ENCODE assay signal across 26 cellular contexts in the genomic region with DNA sequence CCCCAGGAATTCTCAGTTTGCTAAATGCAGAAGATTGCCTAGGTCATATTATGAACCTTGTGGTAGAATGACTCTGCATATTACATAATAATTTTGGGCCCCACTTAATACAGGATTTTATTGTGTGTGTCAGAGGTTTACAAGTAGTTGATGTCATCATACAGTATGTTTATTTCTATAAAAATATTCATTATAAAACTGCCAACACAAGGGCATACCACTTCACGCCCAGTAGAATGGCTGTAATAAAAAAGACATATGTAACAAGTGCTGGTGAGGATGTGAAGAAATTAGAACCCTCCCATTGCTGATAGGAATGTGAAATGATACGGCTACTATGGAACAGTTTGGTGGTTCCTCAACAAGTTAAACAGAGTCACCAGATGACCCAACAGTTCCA.
"Had no signal": no experiment of that assay in that cellular context is flagged by ENCODE, and none has a peak within 500 bp of the region (broad histone marks: within the 10 kb centered on the region; RNA-seq: fewer than 3 reads in every experiment).

No MANE protein-coding gene starts in this region.

- ATAC-seq: activated CD4-positive, alpha-beta T cell treated with anti-CD3 and anti-CD28 coated beads for 36 hours; activated CD8-positive, alpha-beta memory T cell treated with anti-CD3 and anti-CD28 coated beads, Interleukin-2, amount 10 ng/mL, durations not matched to agents 7 days and 5 days; activated CD8-positive, alpha-beta T cell treated with anti-CD3 and anti-CD28 coated beads, Interleukin-2, amount 10 ng/mL, durations not matched to agents 7 days and 5 days; activated naive CD8-positive, alpha-beta T cell treated with anti-CD3 and anti-CD28 coated beads, Interleukin-2, amount 50 U/mL, for 24 hours; activated T-helper 17 cell treated with anti-CD3 and anti-CD28 coated beads, Interleukin-2, amount 50 U/mL, for 72 hours; effector memory CD8-positive, alpha-beta T cell had no signal

- H3K4me1 Mint-ChIP-seq: activated CD4-positive, alpha-beta T cell treated with anti-CD3 and anti-CD28 coated beads for 36 hours; activated CD4-positive, alpha-beta T cell treated with anti-CD3 and anti-CD28 coated beads, Interleukin-2, amount 10 ng/mL, durations not matched to agents 24 days and 14 days; activated CD8-positive, alpha-beta memory T cell treated with anti-CD3 and anti-CD28 coated beads, Interleukin-2, amount 10 ng/mL, durations not matched to agents 7 days and 5 days; activated naive CD4-positive, alpha-beta T cell treated with anti-CD3 and anti-CD28 coated beads, Interleukin-2, amount 50 U/mL, for 24 hours; activated naive CD8-positive, alpha-beta T cell treated with anti-CD3 and anti-CD28 coated beads for 36 hours; activated naive CD8-positive, alpha-beta T cell treated with anti-CD3 and anti-CD28 coated beads, Interleukin-2, amount 50 U/mL, for 24 hours; activated T-helper 17 cell treated with anti-CD3 and anti-CD28 coated beads, Interleukin-2, amount 50 U/mL, for 72 hours had no signal

- DNase-seq: activated CD4-positive, alpha-beta memory T cell treated with anti-CD3 and anti-CD28 coated beads for 36 hours; activated CD4-positive, alpha-beta T cell treated with anti-CD3 and anti-CD28 coated beads for 36 hours; activated CD4-positive, alpha-beta T cell treated with anti-CD3 and anti-CD28 coated beads, Interleukin-2, amount 10 ng/mL, durations not matched to agents 24 days and 14 days; activated CD4-positive, CD25-positive, alpha-beta regulatory T cell; activated CD4-positive, CD25-positive, alpha-beta regulatory T cell treated with anti-CD3 and anti-CD28 coated beads, Interleukin-2, amount 50 U/mL, for 72 hours; activated CD8-positive, alpha-beta memory T cell treated with anti-CD3 and anti-CD28 coated beads, Interleukin-2, amount 10 ng/mL, durations not matched to agents 7 days and 5 days; activated CD8-positive, alpha-beta memory T cell treated with anti-CD3 and anti-CD28 coated beads, Interleukin-2, amount 50 U/mL, for 4 hours; activated CD8-positive, alpha-beta T cell treated with anti-CD3 and anti-CD28 coated beads, Interleukin-2, amount 10 ng/mL, durations not matched to agents 7 days and 5 days; activated effector memory CD4-positive, alpha-beta T cell treated with Interleukin-2 at 50 U/mL for 16 hours; activated gamma-delta T cell treated with Interleukin-2 at 50 U/mL for 16 hours; activated naive CD4-positive, alpha-beta T cell treated with anti-CD3 and anti-CD28 coated beads for 36 hours; activated naive CD8-positive, alpha-beta T cell treated with anti-CD3 and anti-CD28 coated beads for 36 hours; activated naive CD8-positive, alpha-beta T cell treated with anti-CD3 and anti-CD28 coated beads, Interleukin-2, amount 50 U/mL, for 24 hours; activated T-cell treated with anti-CD3 and anti-CD28 coated beads, Interleukin-2, amount 50 U/mL, for 24 hours; caudate nucleus; cortex of kidney; dermis blood vessel endothelial cell; effector CD4-positive, alpha-beta T cell; effector memory CD8-positive, alpha-beta T cell; erythroblast; foreskin fibroblast; head of caudate nucleus; T-helper 2 cell had no signal

- H3K4me3 Mint-ChIP-seq: activated CD4-positive, alpha-beta memory T cell treated with anti-CD3 and anti-CD28 coated beads for 36 hours; activated CD4-positive, alpha-beta T cell treated with anti-CD3 and anti-CD28 coated beads for 36 hours; activated CD4-positive, alpha-beta T cell treated with anti-CD3 and anti-CD28 coated beads, Interleukin-2, amount 10 ng/mL, durations not matched to agents 24 days and 14 days; activated CD8-positive, alpha-beta memory T cell treated with anti-CD3 and anti-CD28 coated beads, Interleukin-2, amount 10 ng/mL, durations not matched to agents 7 days and 5 days; activated CD8-positive, alpha-beta T cell treated with anti-CD3 and anti-CD28 coated beads, Interleukin-2, amount 10 ng/mL, durations not matched to agents 7 days and 5 days; activated naive CD4-positive, alpha-beta T cell treated with anti-CD3 and anti-CD28 coated beads for 36 hours; activated naive CD4-positive, alpha-beta T cell treated with anti-CD3 and anti-CD28 coated beads, Interleukin-2, amount 50 U/mL, for 24 hours; activated naive CD8-positive, alpha-beta T cell treated with anti-CD3 and anti-CD28 coated beads for 36 hours; activated naive CD8-positive, alpha-beta T cell treated with anti-CD3 and anti-CD28 coated beads, Interleukin-2, amount 50 U/mL, for 24 hours; activated T-cell treated with anti-CD3 and anti-CD28 coated beads, Interleukin-2, amount 50 U/mL, for 24 hours; activated T-helper 17 cell treated with anti-CD3 and anti-CD28 coated beads, Interleukin-2, amount 50 U/mL, for 72 hours; effector memory CD8-positive, alpha-beta T cell had no signal

- H3K4me3 ChIP-seq: esophagus muscularis mucosa had no signal

- H3K9me3 ChIP-seq: esophagus muscularis mucosa had no signal

- H3K9me3 Mint-ChIP-seq: activated CD4-positive, alpha-beta memory T cell treated with anti-CD3 and anti-CD28 coated beads for 36 hours; activated naive CD4-positive, alpha-beta T cell treated with anti-CD3 and anti-CD28 coated beads, Interleukin-2, amount 50 U/mL, for 24 hours; activated naive CD8-positive, alpha-beta T cell treated with anti-CD3 and anti-CD28 coated beads for 36 hours; activated naive CD8-positive, alpha-beta T cell treated with anti-CD3 and anti-CD28 coated beads, Interleukin-2, amount 50 U/mL, for 24 hours; activated T-helper 17 cell treated with anti-CD3 and anti-CD28 coated beads, Interleukin-2, amount 50 U/mL, for 72 hours; effector memory CD8-positive, alpha-beta T cell had no signal

- H3K27me3 ChIP-seq: esophagus muscularis mucosa had no signal

- H3K4me1 ChIP-seq: esophagus muscularis mucosa had no signal

- H3K27ac Mint-ChIP-seq: activated CD4-positive, alpha-beta memory T cell treated with anti-CD3 and anti-CD28 coated beads for 36 hours; activated CD4-positive, alpha-beta T cell treated with anti-CD3 and anti-CD28 coated beads for 36 hours; activated CD4-positive, alpha-beta T cell treated with anti-CD3 and anti-CD28 coated beads, Interleukin-2, amount 10 ng/mL, durations not matched to agents 24 days and 14 days; activated CD8-positive, alpha-beta T cell treated with anti-CD3 and anti-CD28 coated beads, Interleukin-2, amount 10 ng/mL, durations not matched to agents 7 days and 5 days; activated naive CD4-positive, alpha-beta T cell treated with anti-CD3 and anti-CD28 coated beads for 36 hours; activated naive CD4-positive, alpha-beta T cell treated with anti-CD3 and anti-CD28 coated beads, Interleukin-2, amount 50 U/mL, for 24 hours; activated naive CD8-positive, alpha-beta T cell treated with anti-CD3 and anti-CD28 coated beads for 36 hours; activated naive CD8-positive, alpha-beta T cell treated with anti-CD3 and anti-CD28 coated beads, Interleukin-2, amount 50 U/mL, for 24 hours; activated T-cell treated with anti-CD3 and anti-CD28 coated beads, Interleukin-2, amount 50 U/mL, for 24 hours had no signal

- H3K27ac ChIP-seq: esophagus muscularis mucosa had no signal

- H3K27me3 Mint-ChIP-seq: activated CD4-positive, alpha-beta memory T cell treated with anti-CD3 and anti-CD28 coated beads for 36 hours; activated CD4-positive, alpha-beta T cell treated with anti-CD3 and anti-CD28 coated beads for 36 hours; activated CD4-positive, alpha-beta T cell treated with anti-CD3 and anti-CD28 coated beads, Interleukin-2, amount 10 ng/mL, durations not matched to agents 24 days and 14 days; activated CD8-positive, alpha-beta memory T cell treated with anti-CD3 and anti-CD28 coated beads, Interleukin-2, amount 10 ng/mL, durations not matched to agents 7 days and 5 days; activated naive CD4-positive, alpha-beta T cell treated with anti-CD3 and anti-CD28 coated beads, Interleukin-2, amount 50 U/mL, for 24 hours; activated naive CD8-positive, alpha-beta T cell treated with anti-CD3 and anti-CD28 coated beads for 36 hours; activated naive CD8-positive, alpha-beta T cell treated with anti-CD3 and anti-CD28 coated beads, Interleukin-2, amount 50 U/mL, for 24 hours; activated T-cell treated with anti-CD3 and anti-CD28 coated beads, Interleukin-2, amount 50 U/mL, for 24 hours; activated T-helper 17 cell treated with anti-CD3 and anti-CD28 coated beads, Interleukin-2, amount 50 U/mL, for 72 hours; effector memory CD8-positive, alpha-beta T cell had no signal
